In genomic region chr21:36502365-36502764, GRCh38 we compare ENCODE assay signal across 11 cellular contexts. TPM values are rescaled to one million over a fixed set of nuclear protein-coding genes. Genes with fewer than 3 reads are reported as not detected.
"Had no signal": no experiment of that assay in that cellular context is flagged by ENCODE, and none has a peak within 500 bp of the region (broad histone marks: within the 10 kb centered on the region; RNA-seq: fewer than 3 reads in every experiment).

No MANE protein-coding gene starts in this region.

- ATAC-seq: GM23338, HCT116 had no signal

- H3K4me1 ChIP-seq: HAP-1 had no signal

- H3K4me3 ChIP-seq: GM23248, GM23338, HAP-1 had no signal

- H3K27ac ChIP-seq: GM23248 had no signal

- DNase-seq: GM23248, GOT3, H7, H9, HCEC 1CT, HFFc6 had no signal

- H3K36me3 ChIP-seq: HAP-1 had no signal

- H3K9me3 ChIP-seq: HAP-1 had no signal

RNA-seq across cellular contexts. Expression of gene CLDN14, which starts 22.4 kb away (rescaled TPM):
- total RNA-seq: GM23248, GM23338, H1, H4, H7, H9 had no signal
